In genomic region chr17:46580082-46580481, GRCh38 we compare ENCODE assay signal across 8 cellular contexts. TPM values are rescaled to one million over a fixed set of nuclear protein-coding genes. Genes with fewer than 3 reads are reported as not detected.
DNase-seq lines count a peak whose midpoint lies in the region; ATAC-seq, FAIRE-seq and TF ChIP-seq lines count a peak whose summit lies in the region.
"Not testable (repeated sequence)": the region's sequence is repeated elsewhere in the genome, so short reads cannot be mapped to it uniquely, and the experiment has no call there.

No MANE protein-coding gene starts in this region.

- not testable (repeated sequence) for H3K4me1 Mint-ChIP-seq in CD4-positive, alpha-beta memory T cell; activated CD8-positive, alpha-beta memory T cell treated with anti-CD3 and anti-CD28 coated beads, Interleukin-2, amount 10 ng/mL, durations not matched to agents 7 days and 5 days

- CTCF ChIA-PET in CD4-positive, alpha-beta memory T cell (lab: Charles Lee; ENCODE audit: partially characterized antibody); activated CD8-positive, alpha-beta memory T cell treated with anti-CD3 and anti-CD28 coated beads, Interleukin-2, amount 10 ng/mL, durations not matched to agents 7 days and 5 days (lab: Charles Lee): not testable (repeated sequence)

- H3K79me2 ChIP-seq in OCI-LY1 (ENCODE audit: insufficient read depth, low read length); osteoblast (ENCODE audit: insufficient read depth, low read length): not testable (repeated sequence)

- not testable (repeated sequence) for TF ChIP-seq EP300 in stomach (IDR thresholded peaks at IDR 0.05)

- not testable (repeated sequence) for H3K9me3 ChIP-seq in CD4-positive, alpha-beta memory T cell (ENCODE audit: control insufficient read depth in 1 of 2, low read length in 2 of 2); OCI-LY1 (ENCODE audit: low read length); kidney (ENCODE audit: control insufficient read depth in 1 of 2, low read length in 2 of 2); osteoblast (ENCODE audit: low read depth, low read length); stomach

- H3K9ac ChIP-seq in OCI-LY1 (ENCODE audit: low read length); kidney (ENCODE audit: low read length in 2 of 2): not testable (repeated sequence)

- POLR2A ChIA-PET in CD4-positive, alpha-beta memory T cell (lab: Charles Lee; ENCODE audit: partially characterized antibody) = not testable (repeated sequence)

- not testable (repeated sequence) for H3K27ac ChIP-seq in CD4-positive, alpha-beta memory T cell (ENCODE audit: low read depth, low read length); OCI-LY1 (ENCODE audit: low read depth, low read length, poor library complexity, severe bottlenecking); kidney (ENCODE audit: low read depth in 2 of 2, low read length in 2 of 2); osteoblast (ENCODE audit: low read depth, low read length)
- H3K27ac ChIP-seq in coronary artery (peak overlapping the region in 1 of 2 donors; percentile 72), stomach (peak overlapping the region in 4 of 5 donors; percentile 60 to 81 (median 67))

- H2AFZ ChIP-seq in OCI-LY1 (ENCODE audit: low read length) = not testable (repeated sequence)
- H2AFZ ChIP-seq in osteoblast (ENCODE audit: low read length) = peak overlapping the region; percentile 76

- H3F3A ChIP-seq in OCI-LY1 (ENCODE audit: insufficient read depth, low read length) = not testable (repeated sequence)

- intact Hi-C loops in CD4-positive, alpha-beta memory T cell (cut with micrococcal nuclease); kidney (cut with DNase I); stomach (cut with DNase I; ENCODE audit: low total_unique reads): not testable (repeated sequence)

- DNase-seq in CD4-positive, alpha-beta memory T cell = peak in 2 of 5 donors; percentile 14 to 23
- DNase-seq in activated CD8-positive, alpha-beta memory T cell treated with anti-CD3 and anti-CD28 coated beads, Interleukin-2, amount 10 ng/mL, durations not matched to agents 7 days and 5 days; coronary artery (ENCODE audit: low spot score); kidney; osteoblast (ENCODE audit: insufficient read length, low spot score, missing footprints); stomach: not testable (repeated sequence)

- not testable (repeated sequence) for H3K27me3 Mint-ChIP-seq in CD4-positive, alpha-beta memory T cell; activated CD8-positive, alpha-beta memory T cell treated with anti-CD3 and anti-CD28 coated beads, Interleukin-2, amount 10 ng/mL, durations not matched to agents 7 days and 5 days

- not testable (repeated sequence) for H3K9me3 Mint-ChIP-seq in CD4-positive, alpha-beta memory T cell; activated CD8-positive, alpha-beta memory T cell treated with anti-CD3 and anti-CD28 coated beads, Interleukin-2, amount 10 ng/mL, durations not matched to agents 7 days and 5 days (ENCODE audit: low read depth)

- not testable (repeated sequence) for TF ChIP-seq CTCF in OCI-LY1 (IDR thresholded peaks at IDR 0.05; ENCODE audit: low read length); coronary artery (IDR thresholded peaks at IDR 0.05); kidney (IDR thresholded peaks at IDR 0.05; ENCODE audit: borderline replicate concordance, extremely low read depth, insufficient read depth); osteoblast (IDR thresholded peaks at IDR 0.05; ENCODE audit: extremely low read depth, low read depth, low read length); stomach (IDR thresholded peaks at IDR 0.05)

- H3K4me2 ChIP-seq in OCI-LY1 (ENCODE audit: low read length) = peak overlapping the region; percentile 48; the same call in 1 of the 2 replicates
- H3K4me2 ChIP-seq in osteoblast (ENCODE audit: insufficient read depth, low read length) = not testable (repeated sequence)

- not testable (repeated sequence) for H3K27ac Mint-ChIP-seq in CD4-positive, alpha-beta memory T cell
- H3K27ac Mint-ChIP-seq in activated CD8-positive, alpha-beta memory T cell treated with anti-CD3 and anti-CD28 coated beads, Interleukin-2, amount 10 ng/mL, durations not matched to agents 7 days and 5 days = peak overlapping the region; percentile 46

- H3K4me3 Mint-ChIP-seq in CD4-positive, alpha-beta memory T cell = peak overlapping the region in 5 of 8 donors; percentile 27 to 67 (median 51)
- H3K4me3 Mint-ChIP-seq in activated CD8-positive, alpha-beta memory T cell treated with anti-CD3 and anti-CD28 coated beads, Interleukin-2, amount 10 ng/mL, durations not matched to agents 7 days and 5 days = peak overlapping the region; percentile 42

- H3K36me3 ChIP-seq in CD4-positive, alpha-beta memory T cell (ENCODE audit: insufficient read depth, low read length); OCI-LY1 (ENCODE audit: insufficient read depth, low read length); kidney (ENCODE audit: control insufficient read depth in 1 of 2, insufficient read depth in 2 of 2, low read length in 2 of 2); osteoblast (ENCODE audit: insufficient read depth, low read length); stomach: not testable (repeated sequence)

- not testable (repeated sequence) for H3K36me3 Mint-ChIP-seq in CD4-positive, alpha-beta memory T cell; activated CD8-positive, alpha-beta memory T cell treated with anti-CD3 and anti-CD28 coated beads, Interleukin-2, amount 10 ng/mL, durations not matched to agents 7 days and 5 days

- H3K4me1 ChIP-seq in CD4-positive, alpha-beta memory T cell (ENCODE audit: insufficient read depth, low read length); OCI-LY1 (ENCODE audit: insufficient read depth, low read length, severe bottlenecking); kidney (ENCODE audit: control insufficient read depth in 1 of 2, insufficient read depth in 1 of 2, low read depth in 1 of 2, low read length in 2 of 2); osteoblast (ENCODE audit: insufficient read depth, low read length); stomach: not testable (repeated sequence)

- H3K27me3 ChIP-seq in CD4-positive, alpha-beta memory T cell (ENCODE audit: insufficient read depth, low read length); OCI-LY1 (ENCODE audit: insufficient read depth, low read length); osteoblast (ENCODE audit: insufficient read depth, low read length); stomach: not testable (repeated sequence)

- ATAC-seq in GM21576 (IDR thresholded peaks at IDR 0.05; ENCODE audit: unreplicated experiment) = peak; percentile 12
- ATAC-seq in activated CD8-positive, alpha-beta memory T cell treated with anti-CD3 and anti-CD28 coated beads, Interleukin-2, amount 10 ng/mL, durations not matched to agents 7 days and 5 days = not testable (repeated sequence)

- not testable (repeated sequence) for TF ChIP-seq POLR2A in stomach (IDR thresholded peaks at IDR 0.05)

- 7 to 30% (median 19%) methylated on average over 1 to 7 of the region's 18 CpGs; no CpG with 5 or more reads in 1 of the 5 donors for WGBS in stomach, 5 donors

- H4K20me1 ChIP-seq in OCI-LY1 (ENCODE audit: insufficient read depth, low read length); osteoblast (ENCODE audit: insufficient read depth, low read length): not testable (repeated sequence)

- FAIRE-seq in kidney (lab: Jason Lieb, UNC) = not testable (repeated sequence)

- not testable (repeated sequence) for H3K4me3 ChIP-seq in CD4-positive, alpha-beta memory T cell (ENCODE audit: low read length in 2 of 2)
- H3K4me3 ChIP-seq in OCI-LY1 (ENCODE audit: low read depth, low read length, poor library complexity, severe bottlenecking) (peak overlapping the region; percentile 46), coronary artery (peak overlapping the region; percentile 59), kidney (ENCODE audit: low read length in 2 of 2) (peak overlapping the region; percentile 32 to 38), osteoblast (ENCODE audit: insufficient read depth, low read length) (peak overlapping the region; percentile 53), stomach (peak overlapping the region in 2 of 4 donors; percentile 15 to 29)

- H3K9me2 ChIP-seq in OCI-LY1 (ENCODE audit: low read depth, low read length) = not testable (repeated sequence)

RNA-seq across cellular contexts. Expression of gene ARL17A, which starts 0.6 kb away (rescaled TPM):
- total RNA-seq in CD4-positive, alpha-beta memory T cell = 10 to 100 TPM; 45.9 to 49.4 TPM
- polyA plus RNA-seq in CD4-positive, alpha-beta memory T cell = 10 to 100 TPM in 1 of 2 donors, 1 to 10 TPM in 1; 8.2 to 10.8 TPM
- 10 to 100 TPM; 16.8 to 19.9 TPM for total RNA-seq in activated CD8-positive, alpha-beta memory T cell treated with anti-CD3 and anti-CD28 coated beads, Interleukin-2, amount 10 ng/mL, durations not matched to agents 7 days and 5 days
- total RNA-seq in kidney (25.7 TPM), osteoblast (7.7 and 13.8 TPM in 2 replicates), stomach (10 to 100 TPM in 4 of 5 donors, 1 to 10 TPM in 1; 4.9 to 27.2 (median 16.3) TPM)
- polyA plus RNA-seq in kidney (ENCODE audit: insufficient read depth, low read depth, low replicate concordance) (4.6 TPM), stomach (1 to 10 TPM; 1.8 to 5.5 (median 2.6) TPM)

RNA-seq across cellular contexts. Expression of gene NSF, which starts 10.4 kb away (rescaled TPM):
- total RNA-seq in CD4-positive, alpha-beta memory T cell = 10 to 100 TPM; 60.9 to 67.3 TPM
- polyA plus RNA-seq in CD4-positive, alpha-beta memory T cell = 10 to 100 TPM; 14.6 to 26.8 TPM
- total RNA-seq in activated CD8-positive, alpha-beta memory T cell treated with anti-CD3 and anti-CD28 coated beads, Interleukin-2, amount 10 ng/mL, durations not matched to agents 7 days and 5 days = 10 to 100 TPM; 44.2 to 50.0 TPM
- total RNA-seq in kidney (52.4 TPM), osteoblast (63.9 and 72.7 TPM in 2 replicates), stomach (10 to 100 TPM in 4 of 5 donors, 1 to 10 TPM in 1; 7.0 to 75.2 (median 29.5) TPM)
- polyA plus RNA-seq in kidney (ENCODE audit: insufficient read depth, low read depth, low replicate concordance) (14.2 TPM), stomach (10 to 100 TPM in 2 of 3 donors, 1 to 10 TPM in 1; 7.6 to 18.0 (median 14.6) TPM)
